ENCODE assay signal across 32 cellular contexts in genomic region chr2:116366212-116366611, GRCh38.
"Had no signal": no experiment of that assay in that cellular context is flagged by ENCODE, and none has a peak within 500 bp of the region (broad histone marks: within the 10 kb centered on the region; RNA-seq: fewer than 3 reads in every experiment).

No MANE protein-coding gene starts in this region.

- H3K4me3 Mint-ChIP-seq: T-helper 1 cell treated with Interleukin-12 subunit alpha and Interleukin-12 subunit beta and Interleukin-4 antibody, amounts not matched to agents 30 μg/mL and 1 μg/mL, for 36 hours had no signal

- H3K4me2 ChIP-seq: SK-N-SH had no signal

- H3K27me3 ChIP-seq: Peyer's patch, SJSA1 had no signal

- DNase-seq: Karpas-422, KG1, MV-4-11, NCI-H1092, NCI-H1105, NCI-H1417 treated with DMSO at 0.1 percent for 48 hours, NCI-H1436 treated with DMSO at 0.1 percent for 48 hours, NCI-H1694 treated with DMSO at 0.1 percent for 48 hours, NCI-H187 treated with DMSO at 0.1 percent for 48 hours, NCI-H2029, NCI-H2081, NCI-H2171 treated with DMSO at 0.1 percent for 48 hours, NCI-H2227 treated with DMSO at 0.1 percent for 48 hours, NCI-H345, NCI-H446, NCI-H524, NCI-H526, NCI-H69, NCI-H748 treated with DMSO at 0.1 percent for 48 hours, NCI-H82, PC-3, Peyer's patch, Right ventricle myocardium superior, RPMI8226, SHP77 treated with DMSO at 0.1 percent for 48 hours, SK-N-SH, SW 1271, T-helper 1 cell, T-helper 2 cell had no signal

- H3K9me2 ChIP-seq: SK-N-SH had no signal

- ATAC-seq: K562, PC-3 had no signal

- H3K27ac ChIP-seq: Peyer's patch, SJSA1 had no signal

- H3K4me3 ChIP-seq: K562, Peyer's patch, SJSA1 had no signal

- H3K27ac Mint-ChIP-seq: T-helper 1 cell treated with Interleukin-12 subunit alpha and Interleukin-12 subunit beta and Interleukin-4 antibody, amounts not matched to agents 30 μg/mL and 1 μg/mL, for 36 hours had no signal

- H3K36me3 ChIP-seq: Peyer's patch, SJSA1 had no signal

- H3K9me3 ChIP-seq: Peyer's patch, SJSA1, SK-N-SH had no signal

- H3K9ac ChIP-seq: SK-N-SH had no signal

- H3K4me1 ChIP-seq: Peyer's patch, SJSA1 had no signal
